ENCODE assay signal across 8 cellular contexts in genomic region chr3:187738400-187739124, GRCh38. TPM values are rescaled to one million over a fixed set of nuclear protein-coding genes. Genes with fewer than 3 reads are reported as not detected.
DNase-seq lines count a peak whose midpoint lies in the region; ATAC-seq and TF ChIP-seq lines count a peak whose summit lies in the region.

No MANE protein-coding gene starts in this region.

- H3K36me3 Mint-ChIP-seq in osteocyte (ENCODE audit: unreplicated experiment): peaks cover 2% of the 10 kb centered on the region

- peak overlapping the region; percentile 93 for H3K4me2 ChIP-seq in SK-N-SH

- peaks cover 2 to 13% of the 10 kb centered on the region in 2 experiments for H3K36me3 ChIP-seq in SK-N-SH (replicated peaks in 1 of 2; ENCODE audit: control insufficient read depth in 1 of 2, insufficient read depth in 2 of 2, low read length in 1 of 2)
- peaks cover 0 to under 1% of the 10 kb centered on the region in 2 donors for H3K36me3 ChIP-seq in aorta (ENCODE audit: control insufficient read depth in 1 of 2, insufficient read depth in 2 of 2, low read length in 1 of 2)

- peaks cover 88% of the 10 kb centered on the region for H3K79me2 ChIP-seq in SK-N-SH (ENCODE audit: insufficient read depth)

- H3K4me3 ChIP-seq in SK-N-SH (ENCODE audit: low read depth in 2 of 2, low read length in 1 of 2): peak overlapping the region; percentile 51 to 94
- H3K4me3 ChIP-seq in aorta (ENCODE audit: low read length in 2 of 2): peak overlapping the region; percentile 1 to 69

- peak overlapping the region; percentile 100 for H3K27ac Mint-ChIP-seq in osteocyte (ENCODE audit: unreplicated experiment)

- H3K4me1 ChIP-seq in SK-N-SH (ENCODE audit: control insufficient read depth in 1 of 2, insufficient read depth in 2 of 2, low read depth in 1 of 2, low read length in 1 of 2) (peaks cover 31 to 32% of the 10 kb centered on the region in 2 experiments; a peak in 3 of 4 replicates), aorta (ENCODE audit: control insufficient read depth in 1 of 2, insufficient read depth in 2 of 2, low read length in 2 of 2) (peaks cover 0 to 3% of the 10 kb centered on the region in 2 donors)

- CTCF ChIA-PET in HEK293T (lab: Yijun Ruan, JAX): interaction anchor here (0.6 to 3.9 kb wide), 12 partner anchors 12 to 1494 kb away, joined by 3 to 60 read pairs (median 3); no protein-coding TSS in a partner anchor
- CTCF ChIA-PET in SK-N-SH (lab: Yijun Ruan, JAX): interaction anchor here (0.7 to 6.3 kb wide), 45 partner anchors 10 to 1537 kb away, joined by 3 to 137 read pairs (median 4); no protein-coding TSS in a partner anchor

- no peaks in the 10 kb centered on the region for H3K9me3 Mint-ChIP-seq in osteocyte (ENCODE audit: unreplicated experiment)

- peak overlapping the region; percentile 86 for H2AFZ ChIP-seq in SK-N-SH (ENCODE audit: low read depth)

- H3K4me1 Mint-ChIP-seq in osteocyte (ENCODE audit: unreplicated experiment): peaks cover 80% of the 10 kb centered on the region

- H3K9me3 ChIP-seq in SK-N-SH (no peaks in the 10 kb centered on the region), aorta (ENCODE audit: control insufficient read depth, low read length) (no peaks in the 10 kb centered on the region)

- peak; percentile 80 for ATAC-seq in aorta (ENCODE audit: low FRiP score)

- TF ChIP-seq RAD21 in SK-N-SH (IDR thresholded peaks at IDR 0.05; ENCODE audit: low read length): peak; percentile 88

- peak; percentile 83 for TF ChIP-seq CTCF in SK-N-SH (IDR thresholded peaks at IDR 0.05)
- peak; percentile 77 for TF ChIP-seq CTCF in osteocyte (IDR thresholded peaks at IDR 0.05)

- DNase-seq in ELF-1 (ENCODE audit: low read depth, low spot score): peak; percentile 94
- peak; percentile 68 for DNase-seq in HEK293T (ENCODE audit: extremely low spot score)
- DNase-seq in NAMALWA (ENCODE audit: low spot score): peak; percentile 47
- peak; percentile 87 for DNase-seq in SK-N-SH
- peak; percentile 76 for DNase-seq in amniotic stem cell (lab: John Stamatoyannopoulos, UW)
- DNase-seq in cardiac septum (ENCODE audit: low spot score): peak; percentile 93
- DNase-seq in osteocyte (ENCODE audit: extremely low spot score, unreplicated experiment): peak; percentile 92
- peak; percentile 90 to 93 for DNase-seq in aorta

- H3K27ac ChIP-seq in SK-N-SH (ENCODE audit: low read depth in 2 of 2, low read length in 1 of 2) (peak overlapping the region; percentile 50 to 97; a peak in 3 of 4 replicates), aorta (ENCODE audit: low read depth in 1 of 2, low read length in 2 of 2) (peak overlapping the region; percentile 46 to 90)

- intact Hi-C loops in cardiac septum (cut with DNase I) (loop anchor here (2.0 to 10.0 kb wide), 4 partner anchors 859 to 1496 kb away; no protein-coding TSS in a partner anchor), aorta (cut with DNase I) (loop anchor here (2.0 to 10.0 kb wide), 4 partner anchors 946 to 1408 kb away; no protein-coding TSS in a partner anchor)

- H3K9ac ChIP-seq in SK-N-SH: peak overlapping the region; percentile 93

- no peaks in the 10 kb centered on the region for H3K9me2 ChIP-seq in SK-N-SH

- POLR2A ChIA-PET in HEK293T (lab: Yijun Ruan, JAX): interaction anchor here (1.2 kb wide), 1 partner anchor 320 kb away, joined by 3 read pairs; no protein-coding TSS in a partner anchor
- POLR2A ChIA-PET in SK-N-SH (lab: Yijun Ruan, JAX): no interaction called here

- H3K27me3 Mint-ChIP-seq in osteocyte (ENCODE audit: unreplicated experiment): no peaks in the 10 kb centered on the region

- H3F3A ChIP-seq in SK-N-SH (replicated peaks; ENCODE audit: insufficient read depth): peaks cover 28% of the 10 kb centered on the region

- peak overlapping the region; percentile 94 for H3K4me3 Mint-ChIP-seq in osteocyte (ENCODE audit: unreplicated experiment)

- TF ChIP-seq EP300 in SK-N-SH (IDR thresholded peaks at IDR 0.05; ENCODE audit: borderline replicate concordance in 1 of 2, low read depth in 1 of 2, low read length in 1 of 2): 0 out of 4 replicates have a peak, but pooled peaks of 1 of the 2 experiments have one; percentile 5

- peaks cover 17% of the 10 kb centered on the region; the same call in 1 of the 2 replicates for H4K20me1 ChIP-seq in SK-N-SH (ENCODE audit: insufficient read depth)

- WGBS in SK-N-SH (ENCODE audit: low lambda C conversion rate): 8% methylated on average over 29 of the region's 41 CpGs
- WGBS in aorta, 2 donors: 0% methylated on average over 41 of the region's 41 CpGs

- H3K27me3 ChIP-seq in SK-N-SH (ENCODE audit: insufficient read depth) (no peaks in the 10 kb centered on the region), aorta (ENCODE audit: control insufficient read depth in 1 of 2, insufficient read depth in 2 of 2, low read length in 1 of 2) (no peaks in the 10 kb centered on the region)

TF ChIP-seq in HEK293T, 16 proteins besides CTCF, POLR2A, EP300 and RAD21:
- no peak for TF ChIP-seq LEF1 (IDR thresholded peaks at IDR 0.05; ENCODE audit: borderline replicate concordance)
- TF ChIP-seq HDGF (IDR thresholded peaks at IDR 0.05; ENCODE audit: borderline replicate concordance): no peak
- TF ChIP-seq FOXK2 (IDR thresholded peaks at IDR 0.05): no peak
- TF ChIP-seq ARNT (IDR thresholded peaks at IDR 0.05): no peak
- TF ChIP-seq TARDBP (IDR thresholded peaks at IDR 0.05): no peak
- TF ChIP-seq FOXM1 (IDR thresholded peaks at IDR 0.05; ENCODE audit: borderline replicate concordance): no peak
- TF ChIP-seq NFRKB (IDR thresholded peaks at IDR 0.05): no peak
- no peak for TF ChIP-seq SP1 (IDR thresholded peaks at IDR 0.05)

TF ChIP-seq in SK-N-SH, 30 proteins besides CTCF, POLR2A, EP300 and RAD21 (continues in another document):
- TF ChIP-seq GATA2 (CRISPR knock-in tag; IDR thresholded peaks at IDR 0.05) (no peak), MEF2A (IDR thresholded peaks at IDR 0.05; ENCODE audit: borderline replicate concordance, low read depth) (no peak), REST (IDR thresholded peaks at IDR 0.05; ENCODE audit: low read depth, low read length) (0 out of 2 replicates have a peak, but pooled peaks have one; percentile 8), SMC3 (IDR thresholded peaks at IDR 0.05; ENCODE audit: low read depth, low read length) (0 out of 2 replicates have a peak, but pooled peaks have one; percentile 55), RFX5 (IDR thresholded peaks at IDR 0.05; ENCODE audit: low read length) (no peak), TAF1 (IDR thresholded peaks at IDR 0.05; ENCODE audit: borderline replicate concordance, low read depth, low read length) (peak; percentile 27; the same call in 1 of the 2 replicates), ZBTB33 (IDR thresholded peaks at IDR 0.05; ENCODE audit: borderline replicate concordance, low read depth) (no peak)

RNA-seq across cellular contexts. Expression of gene BCL6, which starts 6.7 kb away (rescaled TPM):
- polyA plus RNA-seq in SK-N-SH (2012; rRNA removed): 13.8 and 14.0 TPM in 2 replicates
- 6.0 and 7.6 TPM in 2 replicates for polyA plus RNA-seq in SK-N-SH (2012; cell fraction: cytosol; rRNA removed)
- polyA plus RNA-seq in SK-N-SH (2012; cell fraction: nucleus; rRNA removed): 71.7 and 72.8 TPM in 2 replicates
- 67.4 TPM for total RNA-seq in cardiac septum
- total RNA-seq in osteocyte: 69.3 and 84.8 TPM in 2 replicates
- total RNA-seq in aorta: 100 to 1,000 TPM; 136 to 154 TPM
- polyA plus RNA-seq in aorta: 10 to 100 TPM; 16.7 to 60.8 TPM

RNA-seq across cellular contexts. Expression of gene RTP2, which starts 36.2 kb away (rescaled TPM):
- polyA plus RNA-seq in SK-N-SH (2012; rRNA removed): 0.07 TPM in 1 of 2 replicates, not detected in the other
- polyA plus RNA-seq in SK-N-SH (2012; cell fraction: cytosol; rRNA removed): not detected in 2 replicates
- polyA plus RNA-seq in SK-N-SH (2012; cell fraction: nucleus; rRNA removed): not detected in 2 replicates
- not detected for total RNA-seq in cardiac septum
- not detected in 2 replicates for total RNA-seq in osteocyte
- not detected for total RNA-seq in aorta
- polyA plus RNA-seq in aorta: not detected

Comparison
In these comparisons a context has a peak if more than half of its experiments do, and no peak if none do; other contexts are left out.
1. Peak in every context shown above with its lines: DNase-seq, ATAC-seq, H3K4me3 ChIP-seq and H3K27ac ChIP-seq.